ENCODE assay signal across 8 cellular contexts in genomic region chr4:180057891-180058643, GRCh38.
DNase-seq lines count a peak whose midpoint lies in the region; FAIRE-seq and TF ChIP-seq lines count a peak whose summit lies in the region.

No MANE protein-coding gene starts in this region.

- H3K27me3 Mint-ChIP-seq in astrocyte (ENCODE audit: low read depth, unreplicated experiment), result peaks cover 31% of the 10 kb centered on the region

- DNase-seq in AG08395 (ENCODE audit: low spot score), result peak; percentile 2
- peak; percentile 9 for DNase-seq in GM19238 (ENCODE audit: insufficient read length, low spot score)
- peak in 1 of 2 experiments; percentile 29 for DNase-seq in HL-60 (ENCODE audit: low read depth in 1 of 2, low spot score in 1 of 2)
- DNase-seq in astrocyte (ENCODE audit: low read depth), result peak; percentile 23
- DNase-seq in smooth muscle cell (lab: John Stamatoyannopoulos, UW; ENCODE audit: unreplicated experiment), result no peak
- DNase-seq in NCI-H345 (lab: John Stamatoyannopoulos, UW), result no peak
- DNase-seq in NCI-H1048 (lab: John Stamatoyannopoulos, UW), result no peak

- peaks cover 6% of the 10 kb centered on the region for H3K4me1 Mint-ChIP-seq in astrocyte (ENCODE audit: low read depth, unreplicated experiment)

- H3K4me3 ChIP-seq in HL-60 (replicated peaks; ENCODE audit: insufficient read depth, low read length) (peak overlapping the region; percentile 80), astrocyte (ENCODE audit: insufficient read depth, low read depth, low read length) (peak overlapping the region; percentile 61), iPS-18a (ENCODE audit: low read length) (peak overlapping the region; percentile 75), smooth muscle cell (peak overlapping the region; percentile 68)

- H3K27ac Mint-ChIP-seq in astrocyte (ENCODE audit: unreplicated experiment), result no peak overlapping the region

- H3K27ac ChIP-seq in HL-60 (replicated peaks) (peak overlapping the region; percentile 60), astrocyte (ENCODE audit: low read depth, low read length) (no peak overlapping the region), iPS-18a (ENCODE audit: low read length) (no peak overlapping the region), smooth muscle cell (ENCODE audit: low read depth) (no peak overlapping the region)

- TF ChIP-seq CTCF in HL-60 (IDR thresholded peaks at IDR 0.05; ENCODE audit: insufficient read depth, low read length) (no peak), astrocyte (IDR thresholded peaks at IDR 0.05; ENCODE audit: insufficient read depth, low read depth, low read length) (no peak), smooth muscle cell (IDR thresholded peaks at IDR 0.05; ENCODE audit: borderline replicate concordance, insufficient read depth, poor library complexity, severe bottlenecking) (no peak)

- H3K4me3 Mint-ChIP-seq in astrocyte (ENCODE audit: unreplicated experiment), result peak overlapping the region; percentile 80

- WGBS in smooth muscle cell (ENCODE audit: low lambda C conversion rate), result 2% methylated on average over 53 of the region's 76 CpGs

- FAIRE-seq in astrocyte (lab: Jason Lieb, UNC), result no peak

- no peaks in the 10 kb centered on the region for H3K9me3 ChIP-seq in astrocyte (ENCODE audit: insufficient read depth, low read depth, low read length)
- no peaks in the 10 kb centered on the region for H3K9me3 ChIP-seq in iPS-18a (ENCODE audit: control insufficient read depth, low read depth, low read length)
- no peaks in the 10 kb centered on the region for H3K9me3 ChIP-seq in smooth muscle cell (replicated peaks; ENCODE audit: low read depth)

- H3K27me3 ChIP-seq in HL-60 (ENCODE audit: insufficient read depth, poor library complexity, severe bottlenecking) (peaks cover 4% of the 10 kb centered on the region), astrocyte (ENCODE audit: insufficient read depth, low read length) (peaks cover 21% of the 10 kb centered on the region), iPS-18a (ENCODE audit: control insufficient read depth, insufficient read depth, low read length) (peaks cover 36% of the 10 kb centered on the region), smooth muscle cell (ENCODE audit: low read depth) (peaks cover 94% of the 10 kb centered on the region)

- H3K36me3 ChIP-seq in astrocyte (ENCODE audit: insufficient read depth, low read length) (no peaks in the 10 kb centered on the region), iPS-18a (ENCODE audit: control insufficient read depth, low read depth, low read length) (no peaks in the 10 kb centered on the region), smooth muscle cell (ENCODE audit: low read depth) (no peaks in the 10 kb centered on the region)

- peak overlapping the region; percentile 94 for H2AFZ ChIP-seq in astrocyte (ENCODE audit: low read depth, low read length)
- H2AFZ ChIP-seq in smooth muscle cell (ENCODE audit: low read depth), result peak overlapping the region; percentile 86

- H3K4me2 ChIP-seq in astrocyte (ENCODE audit: low read length) (peak overlapping the region; percentile 97), smooth muscle cell (peak overlapping the region; percentile 96)

- H3K4me1 ChIP-seq in astrocyte (ENCODE audit: insufficient read depth, low read length) (peaks cover 10% of the 10 kb centered on the region), iPS-18a (ENCODE audit: control insufficient read depth, low read depth, low read length) (no peaks in the 10 kb centered on the region), smooth muscle cell (ENCODE audit: low read depth) (peaks cover 8% of the 10 kb centered on the region)

- H4K20me1 ChIP-seq in astrocyte (ENCODE audit: insufficient read depth, low read length) (no peaks in the 10 kb centered on the region), smooth muscle cell (ENCODE audit: low read depth) (no peaks in the 10 kb centered on the region)

- no peaks in the 10 kb centered on the region for H3K79me2 ChIP-seq in astrocyte (ENCODE audit: insufficient read depth, low read length)
- no peaks in the 10 kb centered on the region for H3K79me2 ChIP-seq in smooth muscle cell (ENCODE audit: low read depth)

- H3K9ac ChIP-seq in astrocyte (ENCODE audit: low read length), result peak overlapping the region; percentile 61
- no peak overlapping the region for H3K9ac ChIP-seq in iPS-18a (ENCODE audit: low read length)
- H3K9ac ChIP-seq in smooth muscle cell (ENCODE audit: low read depth), result no peak overlapping the region

- no peaks in the 10 kb centered on the region for H3K36me3 Mint-ChIP-seq in astrocyte (ENCODE audit: low read depth, unreplicated experiment)

- H3K9me3 Mint-ChIP-seq in astrocyte (ENCODE audit: unreplicated experiment), result no peaks in the 10 kb centered on the region

- H3F3A ChIP-seq in smooth muscle cell (ENCODE audit: low read depth), result no peaks in the 10 kb centered on the region

Comparison
In these comparisons a context has a peak if more than half of its experiments do, and no peak if none do; other contexts are left out.
1. DNase-seq: peak in AG08395 (single experiment), GM19238 (single experiment) and astrocyte (single experiment); none in smooth muscle cell (single experiment), NCI-H345 (single experiment) and NCI-H1048 (single experiment).
2. Peak in every context shown above with its lines, with median percentiles within 50 percentile points of each other: H3K4me3 ChIP-seq.